Comparison of ENCODE assay signal across 8 cellular contexts in the genomic region with DNA sequence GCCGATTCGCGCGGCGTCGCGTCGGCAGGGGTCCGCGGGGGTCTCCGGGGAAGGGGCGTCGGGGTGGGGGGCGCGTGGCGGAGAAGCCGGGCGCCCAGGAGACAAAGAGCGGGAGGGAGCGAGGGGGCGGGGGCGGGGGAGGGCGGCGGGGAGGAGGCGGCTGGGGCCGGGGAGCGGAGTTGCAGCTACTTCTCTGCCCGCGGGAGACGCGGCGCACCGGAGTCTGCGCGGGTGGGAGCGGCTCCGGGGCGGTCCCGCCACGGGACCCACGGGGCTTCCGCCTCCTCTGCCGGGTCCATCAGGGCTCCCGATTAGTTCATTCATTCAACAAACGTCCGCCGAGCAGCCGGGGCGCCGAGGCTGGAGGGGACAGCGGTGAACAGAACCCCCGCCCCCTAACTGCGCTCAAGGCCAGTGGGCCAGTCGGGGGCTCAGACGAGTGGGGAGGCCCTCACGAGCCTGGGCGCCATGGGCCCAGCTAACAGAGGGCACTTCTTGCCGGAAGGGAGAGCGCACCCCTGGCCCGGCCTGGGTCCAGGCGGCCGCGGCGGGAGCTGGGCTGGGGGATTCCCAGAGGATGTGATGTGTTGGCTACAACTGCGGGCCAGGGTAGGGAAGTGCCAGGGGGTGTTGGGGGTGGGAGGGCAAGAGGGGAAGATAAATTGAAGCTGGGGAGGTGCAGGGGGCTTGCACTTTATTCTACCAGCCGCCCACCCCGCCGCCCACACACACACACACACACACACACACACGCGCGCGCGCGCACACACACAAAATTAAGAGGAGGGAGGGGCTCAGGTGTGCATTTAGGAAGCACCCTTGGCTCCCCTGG. TPM values are rescaled to one million over a fixed set of nuclear protein-coding genes. Genes with fewer than 3 reads are reported as not detected.
DNase-seq lines count a peak whose midpoint lies in the region; ATAC-seq, FAIRE-seq and TF ChIP-seq lines count a peak whose summit lies in the region.
"Had no signal": no experiment of that assay in that cellular context is flagged by ENCODE, and none has a peak within 500 bp of the region (broad histone marks: within the 10 kb centered on the region; RNA-seq: fewer than 3 reads in every experiment).

TSS of gene SAMD14 (minus strand) at position 215 of the 832 bp plus-strand sequence. CDS start 5,201 bp downstream, outside the sequence.

- no peaks in the 10 kb centered on the region for H3K9me2 ChIP-seq in PC-9 (ENCODE audit: insufficient read depth)

- CTCF ChIA-PET in PC-9 (lab: Charles Lee) = interaction anchor here (0.6 to 0.7 kb wide), 4 partner anchors 16 to 989 kb away, joined by 3 to 25 read pairs (median 5); no protein-coding TSS in a partner anchor

- POLR2A ChIA-PET in PC-9 (lab: Charles Lee; ENCODE audit: unreplicated experiment) = no interaction called here

- H3K9me3 ChIP-seq in PC-9 (ENCODE audit: insufficient read depth, low read depth) = no peaks in the 10 kb centered on the region

- peaks cover 20% of the 10 kb centered on the region; the same call in 1 of the 2 replicates for H3F3A ChIP-seq in PC-9 (ENCODE audit: insufficient read depth, low read depth)

- H3K27ac Mint-ChIP-seq in stimulated activated naive CD8-positive, alpha-beta T cell treated with anti-CD3 and anti-CD28 coated beads, Interleukin-15, amount 100 ng/mL, for 72 hours = peak within 1 kb of the TSS; percentile 88 to 95

- no peaks in the 10 kb centered on the region for H4K20me1 ChIP-seq in PC-9 (ENCODE audit: insufficient read depth)

- FAIRE-seq in GM12891 (lab: Jason Lieb, UNC) (peak; percentile 33), bronchial epithelial cell (lab: Jason Lieb, UNC) (no peak)
- FAIRE-seq: TTC549 had no signal

- H3K27ac ChIP-seq in PC-9 = no peak within 1 kb of the TSS

- H3K4me3 ChIP-seq in PC-9 (no peak within 1 kb of the TSS), bronchial epithelial cell (ENCODE audit: low read depth, low read length) (peak within 1 kb of the TSS; percentile 33)

- H3K4me2 ChIP-seq in PC-9 = peak within 1 kb of the TSS; percentile 26

- peak within 1 kb of the TSS; percentile 81 for H3K4me3 Mint-ChIP-seq in stimulated activated naive CD8-positive, alpha-beta T cell treated with anti-CD3 and anti-CD28 coated beads, Interleukin-15, amount 100 ng/mL, for 72 hours

- H3K9me3 Mint-ChIP-seq in stimulated activated naive CD8-positive, alpha-beta T cell treated with anti-CD3 and anti-CD28 coated beads, Interleukin-15, amount 100 ng/mL, for 72 hours = no peaks in the 10 kb centered on the region

- H3K79me2 ChIP-seq in PC-9 (ENCODE audit: low read depth) = no peaks in the 10 kb centered on the region

- peak; percentile 57 for ATAC-seq in stimulated activated naive CD8-positive, alpha-beta T cell treated with anti-CD3 and anti-CD28 coated beads, Interleukin-15, amount 100 ng/mL, for 72 hours

- intact Hi-C loops in PC-9 (cut with micrococcal nuclease; ENCODE audit: unreplicated experiment) = no loop called here

- TF ChIP-seq CTCF in PC-9 (conservative IDR thresholded peaks at IDR 0.05) (no peak), bronchial epithelial cell (IDR thresholded peaks at IDR 0.05; ENCODE audit: insufficient read depth, low read length, severe bottlenecking) (no peak)

- peaks cover 9% of the 10 kb centered on the region; the same call in 1 of the 2 replicates for H3K4me1 ChIP-seq in PC-9 (replicated peaks; ENCODE audit: insufficient read depth)

- H3K27me3 ChIP-seq in PC-9 (ENCODE audit: insufficient read depth, low read depth) = peaks cover 28% of the 10 kb centered on the region
- no peaks in the 10 kb centered on the region for H3K27me3 ChIP-seq in bronchial epithelial cell (ENCODE audit: control insufficient read depth, insufficient read depth, low read length)

- peak; percentile 67 for DNase-seq in GM12891 (ENCODE audit: insufficient read length, low spot score)
- DNase-seq in PC-9 = no peak
- DNase-seq in bronchial epithelial cell (ENCODE audit: low read depth) = no peak
- DNase-seq in kidney tubule cell (ENCODE audit: low spot score) = peak; percentile 24
- peak; percentile 38 to 47 for DNase-seq in stimulated activated naive CD8-positive, alpha-beta T cell treated with anti-CD3 and anti-CD28 coated beads, Interleukin-15, amount 100 ng/mL, for 72 hours
- DNase-seq in foreskin melanocyte = no peak
- no peak for DNase-seq in NCI-H2196 treated with DMSO at 0.1 percent for 48 hours (lab: John Stamatoyannopoulos, UW; ENCODE audit: unreplicated experiment)

- H3K4me1 Mint-ChIP-seq in stimulated activated naive CD8-positive, alpha-beta T cell treated with anti-CD3 and anti-CD28 coated beads, Interleukin-15, amount 100 ng/mL, for 72 hours = peaks cover 60% of the 10 kb centered on the region

- H3K27me3 Mint-ChIP-seq in stimulated activated naive CD8-positive, alpha-beta T cell treated with anti-CD3 and anti-CD28 coated beads, Interleukin-15, amount 100 ng/mL, for 72 hours = peaks cover 41% of the 10 kb centered on the region

- no peak within 1 kb of the TSS for H2AFZ ChIP-seq in PC-9

- TF ChIP-seq POLR2A in GM12891 (IDR thresholded peaks at IDR 0.05; ENCODE audit: low read depth, low read length) = no peak

- H3K36me3 ChIP-seq in PC-9 (ENCODE audit: low read depth) (no peaks in the 10 kb centered on the region), bronchial epithelial cell (ENCODE audit: control insufficient read depth, insufficient read depth, low read length) (peaks cover 3% of the 10 kb centered on the region)

- BruUV-seq in PC-9 (replicated peaks; lab: Mats Ljungman, UMichigan) = no TSS peak

TF ChIP-seq in GM12891, 5 proteins besides CTCF, POLR2A, EP300 and RAD21:
- TF ChIP-seq SPI1 (IDR thresholded peaks at IDR 0.05; ENCODE audit: low read depth, low read length) (no peak), POU2F2 (IDR thresholded peaks at IDR 0.05; ENCODE audit: low read depth, low read length) (no peak), POLR2AphosphoS5 (IDR thresholded peaks at IDR 0.05; ENCODE audit: low read depth, low read length) (no peak), PAX5 (IDR thresholded peaks at IDR 0.05; ENCODE audit: insufficient read depth, low read length, severe bottlenecking) (no peak), TAF1 (IDR thresholded peaks at IDR 0.05; ENCODE audit: low read depth, low read length) (no peak)

RNA-seq across cellular contexts. Expression of gene SAMD14, which starts in this region (rescaled TPM):
- polyA plus RNA-seq in GM12891 (2012; ENCODE audit: low read depth, missing spikeins) = 0.72 TPM
- 0.17 and 0.73 TPM in 2 replicates for total RNA-seq in PC-9 (2021)
- under 0.01 and 0.26 TPM in 2 replicates for total RNA-seq in bronchial epithelial cell

Comparison
In these comparisons a context has a peak if more than half of its experiments do, and no peak if none do; other contexts are left out.
1. DNase-seq: peak in GM12891 (single experiment), kidney tubule cell (single experiment) and stimulated activated naive CD8-positive, alpha-beta T cell treated with anti-CD3 and anti-CD28 coated beads, Interleukin-15, amount 100 ng/mL, for 72 hours (2 of 2); none in PC-9 (0 of 2), bronchial epithelial cell (single experiment), foreskin melanocyte (single experiment) and NCI-H2196 treated with DMSO at 0.1 percent for 48 hours (single experiment).